ENCODE assay signal across 8 cellular contexts in genomic region chr13:23375007-23375971, GRCh38. TPM values are rescaled to one million over a fixed set of nuclear protein-coding genes. Genes with fewer than 3 reads are reported as not detected.
A peak's percentile ranks its signal among the peaks of the same experiment; 100 is the strongest.
DNase-seq lines count a peak whose midpoint lies in the region; TF ChIP-seq lines count a peak whose summit lies in the region.

No MANE protein-coding gene starts in this region.

- peak overlapping the region; percentile 34; the same call in 1 of the 2 replicates for H3K4me2 ChIP-seq in MM.1S (ENCODE audit: low read depth, low read length)

- no peaks in the 10 kb centered on the region for H3K9me2 ChIP-seq in MM.1S (replicated peaks; ENCODE audit: insufficient read depth, low read length)

- peaks cover 27% of the 10 kb centered on the region for H3K36me3 Mint-ChIP-seq in activated naive CD4-positive, alpha-beta T cell treated with anti-CD3 and anti-CD28 coated beads for 36 hours (ENCODE audit: low read depth)

- H3K4me3 ChIP-seq in MM.1S (ENCODE audit: low read length) (peak overlapping the region; percentile 61), SJCRH30 (peak overlapping the region; percentile 85), suprapubic skin (peak overlapping the region; percentile 69)

- H3K79me2 ChIP-seq in MM.1S (ENCODE audit: low read length): no peaks in the 10 kb centered on the region

- peak overlapping the region; percentile 73 for H3K4me3 Mint-ChIP-seq in activated naive CD4-positive, alpha-beta T cell treated with anti-CD3 and anti-CD28 coated beads for 36 hours

- H3K27me3 ChIP-seq in MM.1S (replicated peaks; ENCODE audit: insufficient read depth, low read length) (no peaks in the 10 kb centered on the region), SJCRH30 (no peaks in the 10 kb centered on the region), suprapubic skin (no peaks in the 10 kb centered on the region)

- no peak for TF ChIP-seq EP300 in suprapubic skin (IDR thresholded peaks at IDR 0.05)

- DNase-seq in GM03348 (ENCODE audit: low spot score) (peak; percentile 99), HCEC 1CT (peak; percentile 93), MM.1S (peak; percentile 81), SJCRH30 (peak; percentile 98 to 99), germinal center (ENCODE audit: low spot score) (peak; percentile 98), nucleus accumbens (lab: John Stamatoyannopoulos, UW) (peak; percentile 71 to 98 (median 96)), suprapubic skin (ENCODE audit: low spot score in 2 of 2) (peak; percentile 97 to 98)
- DNase-seq in activated naive CD4-positive, alpha-beta T cell treated with anti-CD3 and anti-CD28 coated beads for 36 hours: peak; percentile 97

- H3K27ac ChIP-seq in MM.1S (ENCODE audit: low read length): no peak overlapping the region
- peak overlapping the region; percentile 71 for H3K27ac ChIP-seq in SJCRH30
- H3K27ac ChIP-seq in suprapubic skin: peak overlapping the region; percentile 86

- peak overlapping the region; percentile 59 for H3K27ac Mint-ChIP-seq in activated naive CD4-positive, alpha-beta T cell treated with anti-CD3 and anti-CD28 coated beads for 36 hours

- no peaks in the 10 kb centered on the region for H4K20me1 ChIP-seq in MM.1S (ENCODE audit: insufficient read depth, low read length)

- no peaks in the 10 kb centered on the region for H3K27me3 Mint-ChIP-seq in activated naive CD4-positive, alpha-beta T cell treated with anti-CD3 and anti-CD28 coated beads for 36 hours (ENCODE audit: low read depth)

- H3F3A ChIP-seq in MM.1S (ENCODE audit: insufficient read depth, low read length): no peaks in the 10 kb centered on the region

- no peaks in the 10 kb centered on the region for H3K36me3 ChIP-seq in MM.1S (replicated peaks; ENCODE audit: insufficient read depth, low read length)
- peaks cover 30% of the 10 kb centered on the region for H3K36me3 ChIP-seq in SJCRH30
- peaks cover 5% of the 10 kb centered on the region for H3K36me3 ChIP-seq in suprapubic skin

- peak overlapping the region; percentile 61; the same call in 1 of the 2 replicates for H3K9ac ChIP-seq in MM.1S (ENCODE audit: low read length)

- H3K4me1 Mint-ChIP-seq in activated naive CD4-positive, alpha-beta T cell treated with anti-CD3 and anti-CD28 coated beads for 36 hours (ENCODE audit: low read depth): peaks cover 71% of the 10 kb centered on the region

- no peaks in the 10 kb centered on the region for H3K9me3 ChIP-seq in MM.1S (replicated peaks; ENCODE audit: insufficient read depth, low read length)
- H3K9me3 ChIP-seq in SJCRH30 (replicated peaks): no peaks in the 10 kb centered on the region
- H3K9me3 ChIP-seq in suprapubic skin: no peaks in the 10 kb centered on the region

- under 1% methylated on average over 49 of the region's 116 CpGs for WGBS in suprapubic skin

- no peaks in the 10 kb centered on the region for H3K9me3 Mint-ChIP-seq in activated naive CD4-positive, alpha-beta T cell treated with anti-CD3 and anti-CD28 coated beads for 36 hours

- TF ChIP-seq CTCF in MM.1S (IDR thresholded peaks at IDR 0.05; ENCODE audit: low read length): no peak
- TF ChIP-seq CTCF in suprapubic skin (IDR thresholded peaks at IDR 0.05): peak in 1 of 2 donors; percentile 42

- TF ChIP-seq POLR2A in suprapubic skin (IDR thresholded peaks at IDR 0.05): peak in 1 of 2 donors; percentile 23

- CTCF ChIA-PET in activated naive CD4-positive, alpha-beta T cell treated with anti-CD3 and anti-CD28 coated beads for 36 hours (lab: Charles Lee): no interaction called here

- intact Hi-C loops in activated naive CD4-positive, alpha-beta T cell treated with anti-CD3 and anti-CD28 coated beads for 36 hours (cut with micrococcal nuclease): loop anchor here (1.0 to 10.0 kb wide), 15 partner anchors 32 to 1920 kb away; partner anchors contain the start of genes FGF9, MICU2, MTMR6 and ZDHHC20

- no peaks in the 10 kb centered on the region for H3K4me1 ChIP-seq in MM.1S (ENCODE audit: low read length)
- peaks cover 55% of the 10 kb centered on the region for H3K4me1 ChIP-seq in SJCRH30
- peaks cover 34% of the 10 kb centered on the region for H3K4me1 ChIP-seq in suprapubic skin

- H2AFZ ChIP-seq in MM.1S (ENCODE audit: low read length): no peak overlapping the region

RNA-seq across cellular contexts. Expression of gene SACS, which starts 58.2 kb away (rescaled TPM):
- total RNA-seq in SJCRH30 (2014; rRNA removed; shearing (Covaris generic)): 87.2 and 107 TPM in 2 replicates
- 10 to 100 TPM; 26.1 to 30.8 TPM for total RNA-seq in activated naive CD4-positive, alpha-beta T cell treated with anti-CD3 and anti-CD28 coated beads for 36 hours
- total RNA-seq in suprapubic skin: 10 to 100 TPM in 3 of 4 donors, 1 to 10 TPM in 1; 6.4 to 17.9 (median 13.3) TPM
